Comparison of ENCODE assay signal across 8 cellular contexts in the genomic region with DNA sequence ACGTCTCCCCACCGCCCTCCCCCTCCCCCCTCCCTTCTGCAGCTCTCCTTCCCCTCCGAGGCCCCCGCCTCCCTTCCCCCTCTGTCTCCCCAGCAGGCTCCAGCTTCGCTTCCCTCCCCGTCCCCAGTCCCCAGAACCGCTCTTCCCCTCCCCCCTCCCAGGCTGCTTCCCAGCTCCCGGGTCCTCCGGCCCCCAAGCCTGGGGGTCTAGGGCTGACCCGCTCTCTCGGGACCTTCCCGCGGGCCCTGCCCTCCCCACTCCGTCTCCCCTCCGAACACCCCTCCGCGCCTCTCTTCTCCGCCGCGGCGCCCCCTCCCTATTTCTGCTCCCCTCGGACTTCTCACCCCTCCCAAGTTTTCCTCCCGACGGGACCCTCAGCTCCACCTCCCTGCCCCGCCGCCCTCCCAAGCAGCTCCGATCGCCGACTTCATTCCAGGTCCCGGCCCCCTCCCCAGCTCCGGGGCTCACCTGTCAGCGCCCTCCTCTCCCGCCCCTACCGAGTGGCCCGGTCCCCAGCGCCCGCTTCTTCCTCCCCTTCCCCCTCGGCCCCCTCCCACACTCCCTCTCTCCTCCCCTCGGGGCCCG. TPM values are rescaled to one million over a fixed set of nuclear protein-coding genes. Genes with fewer than 3 reads are reported as not detected.
DNase-seq lines count a peak whose midpoint lies in the region; ATAC-seq and TF ChIP-seq lines count a peak whose summit lies in the region.

No MANE protein-coding gene starts in this region.

- H2AFZ ChIP-seq in neural cell (ENCODE audit: low read depth, low read length): peak overlapping the region; percentile 73

- H3K4me1 ChIP-seq in esophagus (ENCODE audit: control insufficient read depth in 2 of 2, insufficient read depth in 2 of 2, low read length in 1 of 2): peaks cover 3 to 12% of the 10 kb centered on the region in 2 donors

- no peak overlapping the region for H3K4me2 ChIP-seq in neural cell (ENCODE audit: low read length)

- H3K27ac ChIP-seq in esophagus (ENCODE audit: low read depth in 2 of 2, low read length in 1 of 2) (peak overlapping the region; percentile 58 to 61), neural cell (ENCODE audit: low read length) (peak overlapping the region; percentile 81)

- no peaks in the 10 kb centered on the region for H3F3A ChIP-seq in neural cell (ENCODE audit: insufficient read depth, low read length, poor library complexity, severe bottlenecking)

- no peaks in the 10 kb centered on the region for H3K9me2 ChIP-seq in neural cell (ENCODE audit: insufficient read depth, low read length)

- no peak for ATAC-seq in GM21529 (IDR thresholded peaks at IDR 0.05; ENCODE audit: unreplicated experiment)

- no peaks in the 10 kb centered on the region for H3K79me2 ChIP-seq in neural cell (replicated peaks; ENCODE audit: insufficient read depth, low read length)

- H3K36me3 ChIP-seq in esophagus (ENCODE audit: control insufficient read depth in 2 of 2, insufficient read depth in 2 of 2, low read length in 1 of 2) (peaks cover 3 to 5% of the 10 kb centered on the region in 2 donors), neural cell (ENCODE audit: insufficient read depth, low read length) (no peaks in the 10 kb centered on the region)

- 2% methylated on average over 38 to 40 of the region's 40 CpGs for WGBS in esophagus, 2 donors

- DNase-seq in NCI-H2107 (lab: John Stamatoyannopoulos, UW) (peak; percentile 33), NCI-H2107 treated with DMSO at 0.1 percent for 48 hours (lab: John Stamatoyannopoulos, UW; ENCODE audit: unreplicated experiment) (no peak), RPMI8226 (peak; percentile 72), kidney glomerular epithelial cell (lab: John Stamatoyannopoulos, UW) (no peak), glomerular visceral epithelial cell (ENCODE audit: extremely low spot score) (no peak)

- no peak for TF ChIP-seq RAD21 in neural cell (conservative IDR thresholded peaks at IDR 0.05)

- peak overlapping the region; percentile 58 to 67 for H3K4me3 ChIP-seq in esophagus (ENCODE audit: low read depth in 1 of 2, low read length in 2 of 2)
- peak overlapping the region; percentile 79 for H3K4me3 ChIP-seq in neural cell (ENCODE audit: low read length)

- H4K20me1 ChIP-seq in neural cell (ENCODE audit: insufficient read depth): no peaks in the 10 kb centered on the region

- no peak for TF ChIP-seq CTCF in neural cell (IDR thresholded peaks at IDR 0.05; ENCODE audit: poor library complexity, severe bottlenecking)

- TF ChIP-seq EP300 in neural cell (conservative IDR thresholded peaks at IDR 0.05; ENCODE audit: poor library complexity, severe bottlenecking): no peak

- no peaks in the 10 kb centered on the region for H3K27me3 ChIP-seq in esophagus (ENCODE audit: control insufficient read depth in 1 of 2, insufficient read depth in 2 of 2, low read length in 2 of 2)
- peaks cover 3% of the 10 kb centered on the region for H3K27me3 ChIP-seq in neural cell (ENCODE audit: insufficient read depth, low read depth, low read length)

- H3K9me3 ChIP-seq in esophagus (ENCODE audit: control insufficient read depth in 2 of 2, insufficient read depth in 1 of 2, low read depth in 1 of 2, low read length in 1 of 2): no peaks in the 10 kb centered on the region
- no peaks in the 10 kb centered on the region for H3K9me3 ChIP-seq in neural cell (ENCODE audit: low read length)

- peak overlapping the region; percentile 92 for H3K9ac ChIP-seq in neural cell (ENCODE audit: low read length)

TF ChIP-seq in neural cell, 6 proteins besides CTCF, POLR2A, EP300 and RAD21:
- TF ChIP-seq, protein P1, sequence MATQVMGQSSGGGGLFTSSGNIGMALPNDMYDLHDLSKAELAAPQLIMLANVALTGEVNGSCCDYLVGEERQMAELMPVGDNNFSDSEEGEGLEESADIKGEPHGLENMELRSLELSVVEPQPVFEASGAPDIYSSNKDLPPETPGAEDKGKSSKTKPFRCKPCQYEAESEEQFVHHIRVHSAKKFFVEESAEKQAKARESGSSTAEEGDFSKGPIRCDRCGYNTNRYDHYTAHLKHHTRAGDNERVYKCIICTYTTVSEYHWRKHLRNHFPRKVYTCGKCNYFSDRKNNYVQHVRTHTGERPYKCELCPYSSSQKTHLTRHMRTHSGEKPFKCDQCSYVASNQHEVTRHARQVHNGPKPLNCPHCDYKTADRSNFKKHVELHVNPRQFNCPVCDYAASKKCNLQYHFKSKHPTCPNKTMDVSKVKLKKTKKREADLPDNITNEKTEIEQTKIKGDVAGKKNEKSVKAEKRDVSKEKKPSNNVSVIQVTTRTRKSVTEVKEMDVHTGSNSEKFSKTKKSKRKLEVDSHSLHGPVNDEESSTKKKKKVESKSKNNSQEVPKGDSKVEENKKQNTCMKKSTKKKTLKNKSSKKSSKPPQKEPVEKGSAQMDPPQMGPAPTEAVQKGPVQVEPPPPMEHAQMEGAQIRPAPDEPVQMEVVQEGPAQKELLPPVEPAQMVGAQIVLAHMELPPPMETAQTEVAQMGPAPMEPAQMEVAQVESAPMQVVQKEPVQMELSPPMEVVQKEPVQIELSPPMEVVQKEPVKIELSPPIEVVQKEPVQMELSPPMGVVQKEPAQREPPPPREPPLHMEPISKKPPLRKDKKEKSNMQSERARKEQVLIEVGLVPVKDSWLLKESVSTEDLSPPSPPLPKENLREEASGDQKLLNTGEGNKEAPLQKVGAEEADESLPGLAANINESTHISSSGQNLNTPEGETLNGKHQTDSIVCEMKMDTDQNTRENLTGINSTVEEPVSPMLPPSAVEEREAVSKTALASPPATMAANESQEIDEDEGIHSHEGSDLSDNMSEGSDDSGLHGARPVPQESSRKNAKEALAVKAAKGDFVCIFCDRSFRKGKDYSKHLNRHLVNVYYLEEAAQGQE (IDR thresholded peaks at IDR 0.05; ENCODE audit: borderline replicate concordance): no peak
- TF ChIP-seq POLR2AphosphoS5 (IDR thresholded peaks at IDR 0.05) (no peak), MXI1 (conservative IDR thresholded peaks at IDR 0.05; ENCODE audit: poor library complexity, severe bottlenecking) (no peak), TAF1 (IDR thresholded peaks at IDR 0.05; ENCODE audit: low read depth) (no peak), SMC3 (conservative IDR thresholded peaks at IDR 0.05; ENCODE audit: poor library complexity) (no peak), EZH2 (IDR thresholded peaks at IDR 0.05; ENCODE audit: borderline replicate concordance, insufficient read depth, low read length, poor library complexity, severe bottlenecking) (no peak)

RNA-seq across cellular contexts. Expression of a gene that starts 1.1 kb away (rescaled TPM):
- polyA plus RNA-seq in esophagus (1 to 10 TPM; 2.6 to 2.9 TPM), neural cell (11.9 and 12.8 TPM in 2 replicates)
- 12.2 and 14.9 TPM in 2 replicates for polyA minus RNA-seq in neural cell

Comparison
In these comparisons a context has a peak if more than half of its experiments do, and no peak if none do; other contexts are left out.
1. DNase-seq: peak in NCI-H2107 (single experiment) and RPMI8226 (single experiment); none in NCI-H2107 treated with DMSO at 0.1 percent for 48 hours (single experiment), kidney glomerular epithelial cell (single experiment) and glomerular visceral epithelial cell (single experiment).